1 cellular context compared by ENCODE assay signal in the genomic region with DNA sequence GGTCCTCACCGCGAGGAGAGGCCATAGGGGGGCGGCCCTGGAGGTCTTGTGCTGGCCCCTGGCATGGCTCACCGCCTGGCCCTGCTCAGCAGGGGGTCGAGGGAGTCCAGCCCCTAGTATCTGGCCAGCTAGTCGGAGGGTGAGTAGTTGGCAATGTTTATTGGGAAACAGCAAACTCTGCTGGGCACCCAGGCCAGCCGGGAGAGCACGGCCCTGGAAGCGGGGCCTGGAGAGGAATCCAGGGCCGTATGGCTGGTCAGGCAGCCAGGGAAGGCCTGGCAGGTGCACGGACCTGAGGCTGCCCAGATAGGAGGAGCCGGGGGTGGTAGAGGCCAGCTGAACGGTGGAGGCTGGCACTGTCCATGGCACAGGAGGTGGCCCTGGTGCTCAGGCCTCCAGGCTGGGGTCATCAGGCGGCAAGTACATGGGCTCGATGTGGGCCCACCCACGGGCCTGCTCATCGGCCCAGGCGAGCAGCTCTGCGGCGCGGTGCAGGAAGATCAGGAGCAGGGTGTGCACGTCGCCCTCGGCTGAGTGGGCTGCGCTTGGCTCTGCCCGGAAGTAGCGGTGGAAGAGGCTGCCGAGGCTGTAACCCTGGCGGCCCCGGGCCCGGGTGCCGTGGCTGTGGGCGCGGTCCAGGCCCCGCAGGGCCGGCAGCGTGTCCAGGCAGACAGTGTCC.
TF ChIP-seq lines count a peak whose summit lies in the region.

No MANE protein-coding gene starts in this region.

TF ChIP-seq in HEK293, 187 proteins besides CTCF, POLR2A, EP300 and RAD21 (continued from another document):
- TF ChIP-seq, protein P1, sequence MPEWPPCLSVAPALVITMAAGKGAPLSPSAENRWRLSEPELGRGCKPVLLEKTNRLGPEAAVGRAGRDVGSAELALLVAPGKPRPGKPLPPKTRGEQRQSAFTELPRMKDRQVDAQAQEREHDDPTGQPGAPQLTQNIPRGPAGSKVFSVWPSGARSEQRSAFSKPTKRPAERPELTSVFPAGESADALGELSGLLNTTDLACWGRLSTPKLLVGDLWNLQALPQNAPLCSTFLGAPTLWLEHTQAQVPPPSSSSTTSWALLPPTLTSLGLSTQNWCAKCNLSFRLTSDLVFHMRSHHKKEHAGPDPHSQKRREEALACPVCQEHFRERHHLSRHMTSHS (tag by site-specific recombination; IDR thresholded peaks at IDR 0.05) = no peak
- no peak for TF ChIP-seq ZNF184 (tag by site-specific recombination; IDR thresholded peaks at IDR 0.05)
